15 cellular contexts compared by ENCODE assay signal in genomic region chr10:12489357-12489756, GRCh38.
"Had no signal": no experiment of that assay in that cellular context is flagged by ENCODE, and none has a peak within 500 bp of the region (broad histone marks: within the 10 kb centered on the region; RNA-seq: fewer than 3 reads in every experiment).

No MANE protein-coding gene starts in this region.

- H3K9me3 Mint-ChIP-seq: activated B cell treated with CpG ODN at 0.5 μM for 24 hours; activated naive CD4-positive, alpha-beta T cell treated with anti-CD3 and anti-CD28 coated beads, Interleukin-2, amount 50 U/mL, for 24 hours; activated T-cell treated with anti-CD3 and anti-CD28 coated beads, Interleukin-2, amount 50 U/mL, for 24 hours; effector memory CD8-positive, alpha-beta T cell; stimulated activated naive CD8-positive, alpha-beta T cell treated with anti-CD3 and anti-CD28 coated beads, Interleukin-15, Interleukin-2, amounts not matched to agents 100 ng/mL and 50 ng/mL, for 24 hours; T-helper 2 cell treated with Interferon-gamma antibody and Interleukin-4, amounts not matched to agents 5 μg/mL and 100 μg/mL, for 36 hours had no signal

- H3K4me3 Mint-ChIP-seq: activated B cell treated with CpG ODN at 0.5 μM for 24 hours; activated CD8-positive, alpha-beta T cell treated with anti-CD3 and anti-CD28 coated beads, Interleukin-2, amount 10 ng/mL, durations not matched to agents 7 days and 5 days; activated naive CD4-positive, alpha-beta T cell treated with anti-CD3 and anti-CD28 coated beads, Interleukin-2, amount 50 U/mL, for 24 hours; activated T-cell treated with anti-CD3 and anti-CD28 coated beads, Interleukin-2, amount 50 U/mL, for 24 hours; effector memory CD8-positive, alpha-beta T cell; stimulated activated naive CD8-positive, alpha-beta T cell treated with anti-CD3 and anti-CD28 coated beads, Interleukin-15, Interleukin-2, amounts not matched to agents 100 ng/mL and 50 ng/mL, for 24 hours; T-helper 2 cell treated with Interferon-gamma antibody and Interleukin-4, amounts not matched to agents 5 μg/mL and 100 μg/mL, for 36 hours had no signal

- H3K36me3 Mint-ChIP-seq: activated naive CD4-positive, alpha-beta T cell treated with anti-CD3 and anti-CD28 coated beads, Interleukin-2, amount 50 U/mL, for 24 hours had no signal

- H3K4me3 ChIP-seq: cardiac muscle cell, psoas muscle, SK-N-MC, suprapubic skin, transverse colon had no signal

- FAIRE-seq: TTC549 had no signal

- DNase-seq: activated B cell treated with CpG ODN at 0.5 μM for 24 hours; activated CD4-positive, alpha-beta T cell treated with anti-CD3 and anti-CD28 coated beads for 48 hours; activated CD8-positive, alpha-beta T cell treated with anti-CD3 and anti-CD28 coated beads, Interleukin-2, amount 10 ng/mL, durations not matched to agents 7 days and 5 days; activated T-cell treated with anti-CD3 and anti-CD28 coated beads, Interleukin-2, amount 50 U/mL, for 24 hours; effector memory CD8-positive, alpha-beta T cell; psoas muscle; stimulated activated CD8-positive, alpha-beta memory T cell treated with anti-CD3 and anti-CD28 coated beads, Interleukin-4, amount 100 ng/mL, for 48 hours; transverse colon had no signal

- H3K9me3 ChIP-seq: psoas muscle, suprapubic skin, transverse colon had no signal

- H3K27ac ChIP-seq: cardiac muscle cell, psoas muscle, SK-N-MC, suprapubic skin had no signal

- H3K27me3 ChIP-seq: cardiac muscle cell, suprapubic skin, transverse colon had no signal

- H3K36me3 ChIP-seq: cardiac muscle cell, suprapubic skin, transverse colon had no signal

- H3K27me3 Mint-ChIP-seq: activated B cell treated with CpG ODN at 0.5 μM for 24 hours; activated naive CD4-positive, alpha-beta T cell treated with anti-CD3 and anti-CD28 coated beads, Interleukin-2, amount 50 U/mL, for 24 hours; activated T-cell treated with anti-CD3 and anti-CD28 coated beads, Interleukin-2, amount 50 U/mL, for 24 hours; effector memory CD8-positive, alpha-beta T cell; stimulated activated naive CD8-positive, alpha-beta T cell treated with anti-CD3 and anti-CD28 coated beads, Interleukin-15, Interleukin-2, amounts not matched to agents 100 ng/mL and 50 ng/mL, for 24 hours had no signal

- H3K4me1 ChIP-seq: psoas muscle had no signal

- ATAC-seq: activated CD8-positive, alpha-beta T cell treated with anti-CD3 and anti-CD28 coated beads, Interleukin-2, amount 10 ng/mL, durations not matched to agents 7 days and 5 days; effector memory CD8-positive, alpha-beta T cell; psoas muscle had no signal

- H3K27ac Mint-ChIP-seq: activated B cell treated with CpG ODN at 0.5 μM for 24 hours; activated CD8-positive, alpha-beta T cell treated with anti-CD3 and anti-CD28 coated beads, Interleukin-2, amount 10 ng/mL, durations not matched to agents 7 days and 5 days; activated naive CD4-positive, alpha-beta T cell treated with anti-CD3 and anti-CD28 coated beads, Interleukin-2, amount 50 U/mL, for 24 hours; activated T-cell treated with anti-CD3 and anti-CD28 coated beads, Interleukin-2, amount 50 U/mL, for 24 hours; stimulated activated naive CD8-positive, alpha-beta T cell treated with anti-CD3 and anti-CD28 coated beads, Interleukin-15, Interleukin-2, amounts not matched to agents 100 ng/mL and 50 ng/mL, for 24 hours; T-helper 2 cell treated with Interferon-gamma antibody and Interleukin-4, amounts not matched to agents 5 μg/mL and 100 μg/mL, for 36 hours had no signal
